In the genomic region with DNA sequence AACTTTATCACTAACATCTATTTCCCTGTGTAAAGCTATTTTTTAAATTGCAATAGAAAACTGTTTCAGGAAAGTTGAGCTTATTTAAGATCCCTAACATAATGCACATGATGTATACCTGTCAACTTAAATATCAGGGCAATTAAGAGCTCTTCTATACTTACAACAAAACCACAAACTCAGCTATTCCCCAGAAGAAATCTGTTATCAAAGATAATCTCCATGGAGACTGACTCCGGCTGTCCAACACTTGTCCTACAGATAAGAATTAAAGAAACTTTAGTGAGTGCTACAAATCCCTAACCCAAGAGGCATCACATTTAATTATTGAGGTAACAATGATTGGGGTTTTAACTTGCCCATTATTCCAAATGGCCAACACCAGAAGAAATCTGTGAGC, we compare ENCODE assay signal across 2 cellular contexts.
TF ChIP-seq lines count a peak whose summit lies in the region.

No MANE protein-coding gene starts in this region.

TF ChIP-seq in neural cell, 6 proteins besides CTCF, POLR2A, EP300 and RAD21 (continued from another document):
- TF ChIP-seq, protein P1, sequence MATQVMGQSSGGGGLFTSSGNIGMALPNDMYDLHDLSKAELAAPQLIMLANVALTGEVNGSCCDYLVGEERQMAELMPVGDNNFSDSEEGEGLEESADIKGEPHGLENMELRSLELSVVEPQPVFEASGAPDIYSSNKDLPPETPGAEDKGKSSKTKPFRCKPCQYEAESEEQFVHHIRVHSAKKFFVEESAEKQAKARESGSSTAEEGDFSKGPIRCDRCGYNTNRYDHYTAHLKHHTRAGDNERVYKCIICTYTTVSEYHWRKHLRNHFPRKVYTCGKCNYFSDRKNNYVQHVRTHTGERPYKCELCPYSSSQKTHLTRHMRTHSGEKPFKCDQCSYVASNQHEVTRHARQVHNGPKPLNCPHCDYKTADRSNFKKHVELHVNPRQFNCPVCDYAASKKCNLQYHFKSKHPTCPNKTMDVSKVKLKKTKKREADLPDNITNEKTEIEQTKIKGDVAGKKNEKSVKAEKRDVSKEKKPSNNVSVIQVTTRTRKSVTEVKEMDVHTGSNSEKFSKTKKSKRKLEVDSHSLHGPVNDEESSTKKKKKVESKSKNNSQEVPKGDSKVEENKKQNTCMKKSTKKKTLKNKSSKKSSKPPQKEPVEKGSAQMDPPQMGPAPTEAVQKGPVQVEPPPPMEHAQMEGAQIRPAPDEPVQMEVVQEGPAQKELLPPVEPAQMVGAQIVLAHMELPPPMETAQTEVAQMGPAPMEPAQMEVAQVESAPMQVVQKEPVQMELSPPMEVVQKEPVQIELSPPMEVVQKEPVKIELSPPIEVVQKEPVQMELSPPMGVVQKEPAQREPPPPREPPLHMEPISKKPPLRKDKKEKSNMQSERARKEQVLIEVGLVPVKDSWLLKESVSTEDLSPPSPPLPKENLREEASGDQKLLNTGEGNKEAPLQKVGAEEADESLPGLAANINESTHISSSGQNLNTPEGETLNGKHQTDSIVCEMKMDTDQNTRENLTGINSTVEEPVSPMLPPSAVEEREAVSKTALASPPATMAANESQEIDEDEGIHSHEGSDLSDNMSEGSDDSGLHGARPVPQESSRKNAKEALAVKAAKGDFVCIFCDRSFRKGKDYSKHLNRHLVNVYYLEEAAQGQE (IDR thresholded peaks at IDR 0.05; ENCODE audit: borderline replicate concordance), result no peak
- TF ChIP-seq EZH2 (IDR thresholded peaks at IDR 0.05; ENCODE audit: borderline replicate concordance, insufficient read depth, low read length, poor library complexity, severe bottlenecking) (no peak), MXI1 (conservative IDR thresholded peaks at IDR 0.05; ENCODE audit: poor library complexity, severe bottlenecking) (no peak)

TF ChIP-seq in SK-N-SH, 30 proteins besides CTCF, POLR2A, EP300 and RAD21 (continued from another document):
- TF ChIP-seq MEF2A (IDR thresholded peaks at IDR 0.05; ENCODE audit: borderline replicate concordance, low read depth), result no peak
- TF ChIP-seq, protein P2, sequence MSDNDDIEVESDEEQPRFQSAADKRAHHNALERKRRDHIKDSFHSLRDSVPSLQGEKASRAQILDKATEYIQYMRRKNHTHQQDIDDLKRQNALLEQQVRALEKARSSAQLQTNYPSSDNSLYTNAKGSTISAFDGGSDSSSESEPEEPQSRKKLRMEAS (IDR thresholded peaks at IDR 0.05; ENCODE audit: low read depth), result no peak
